ENCODE assay signal across 1 cellular context in genomic region chr19:2413159-2413558, GRCh38.
TF ChIP-seq lines count a peak whose summit lies in the region.

No MANE protein-coding gene starts in this region.

TF ChIP-seq in HEK293, 187 proteins besides CTCF, POLR2A, EP300 and RAD21 (continued from another document):
- peak; percentile 63; the same call in 1 of the 2 replicates for TF ChIP-seq ZNF580 (tag by site-specific recombination; IDR thresholded peaks at IDR 0.05)
